ENCODE assay signal across 9 cellular contexts in genomic region chr5:115831163-115831768, GRCh38. TPM values are rescaled to one million over a fixed set of nuclear protein-coding genes. Genes with fewer than 3 reads are reported as not detected.
DNase-seq lines count a peak whose midpoint lies in the region; ATAC-seq and TF ChIP-seq lines count a peak whose summit lies in the region.
"Had no signal": no experiment of that assay in that cellular context is flagged by ENCODE, and none has a peak within 500 bp of the region (broad histone marks: within the 10 kb centered on the region; RNA-seq: fewer than 3 reads in every experiment).

No MANE protein-coding gene starts in this region.

- intact Hi-C loops in CD14-positive monocyte (cut with micrococcal nuclease) = no loop called here

- H3K36me3 Mint-ChIP-seq in CD14-positive monocyte = peaks cover 56 to 68% of the 10 kb centered on the region in 2 donors
- H3K36me3 Mint-ChIP-seq in stimulated activated memory B cell treated with anti-CD40 and anti-IgM and Interleukin-4, amounts not matched to agents 10 μg/mL and 1 μg/mL and 100 μg/mL, for 72 hours = peaks cover 62% of the 10 kb centered on the region

- peak; percentile 77 for ATAC-seq in HG02759 (IDR thresholded peaks at IDR 0.05; ENCODE audit: unreplicated experiment)
- no peak for ATAC-seq in stimulated activated memory B cell treated with anti-CD40 and anti-IgM and Interleukin-4, amounts not matched to agents 10 μg/mL and 1 μg/mL and 100 μg/mL, for 72 hours

- H3K4me1 Mint-ChIP-seq in CD14-positive monocyte = no peaks in the 10 kb centered on the region
- peaks cover 10% of the 10 kb centered on the region for H3K4me1 Mint-ChIP-seq in stimulated activated memory B cell treated with anti-CD40 and anti-IgM and Interleukin-4, amounts not matched to agents 10 μg/mL and 1 μg/mL and 100 μg/mL, for 72 hours

- peaks cover 0 to 4% (median 3%) of the 10 kb centered on the region in 7 donors for H3K9me3 Mint-ChIP-seq in CD14-positive monocyte
- no peaks in the 10 kb centered on the region for H3K9me3 Mint-ChIP-seq in stimulated activated memory B cell treated with anti-CD40 and anti-IgM and Interleukin-4, amounts not matched to agents 10 μg/mL and 1 μg/mL and 100 μg/mL, for 72 hours

- H3K4me3 ChIP-seq in GM12875 (ENCODE audit: low read depth, low read length) = no peak overlapping the region

- no peak overlapping the region for H3K4me3 Mint-ChIP-seq in CD14-positive monocyte
- no peak overlapping the region for H3K4me3 Mint-ChIP-seq in stimulated activated memory B cell treated with anti-CD40 and anti-IgM and Interleukin-4, amounts not matched to agents 10 μg/mL and 1 μg/mL and 100 μg/mL, for 72 hours
- H3K4me3 Mint-ChIP-seq: T-helper 1 cell treated with Interleukin-12 subunit alpha and Interleukin-12 subunit beta and Interleukin-4 antibody, amounts not matched to agents 30 μg/mL and 1 μg/mL, for 36 hours had no signal

- TF ChIP-seq CTCF in CD14-positive monocyte (IDR thresholded peaks at IDR 0.05) (peak; percentile 81), GM12875 (IDR thresholded peaks at IDR 0.05; ENCODE audit: borderline replicate concordance, insufficient read depth, low read depth, low read length) (peak; percentile 58; the same call in 1 of the 2 replicates)

- no peaks in the 10 kb centered on the region for H3K27me3 Mint-ChIP-seq in CD14-positive monocyte (ENCODE audit: low read depth in 3 of 3)
- no peaks in the 10 kb centered on the region for H3K27me3 Mint-ChIP-seq in stimulated activated memory B cell treated with anti-CD40 and anti-IgM and Interleukin-4, amounts not matched to agents 10 μg/mL and 1 μg/mL and 100 μg/mL, for 72 hours

- peak overlapping the region in 1 of 7 donors; percentile 29 for H3K27ac Mint-ChIP-seq in CD14-positive monocyte
- H3K27ac Mint-ChIP-seq in stimulated activated memory B cell treated with anti-CD40 and anti-IgM and Interleukin-4, amounts not matched to agents 10 μg/mL and 1 μg/mL and 100 μg/mL, for 72 hours = no peak overlapping the region
- H3K27ac Mint-ChIP-seq: T-helper 1 cell treated with Interleukin-12 subunit alpha and Interleukin-12 subunit beta and Interleukin-4 antibody, amounts not matched to agents 30 μg/mL and 1 μg/mL, for 36 hours had no signal

- no peak for DNase-seq in CD14-positive monocyte (ENCODE audit: low spot score)
- peak; percentile 10 for DNase-seq in NCI-H774 (lab: John Stamatoyannopoulos, UW)
- peak; percentile 40 for DNase-seq in dedifferentiated amniotic fluid mesenchymal stem cell (ENCODE audit: extremely low spot score)
- DNase-seq in midbrain (lab: John Stamatoyannopoulos, UW) = peak; percentile 53
- no peak for DNase-seq in cortex of kidney (lab: John Stamatoyannopoulos, UW)

RNA-seq across cellular contexts. Expression of gene ATG12, which starts 10.1 kb away (rescaled TPM):
- 100 to 1,000 TPM; 101 to 143 TPM for polyA plus RNA-seq in CD14-positive monocyte

RNA-seq across cellular contexts. Expression of gene AP3S1, which starts 10.5 kb away (rescaled TPM):
- polyA plus RNA-seq in CD14-positive monocyte = 10 to 100 TPM; 84.8 to 86.1 TPM

RNA-seq across cellular contexts. Expression of gene CDO1, which starts 14.8 kb away (rescaled TPM):
- not detected for polyA plus RNA-seq in CD14-positive monocyte

Comparison
In these comparisons a context has a peak if more than half of its experiments do, and no peak if none do; other contexts are left out.
1. DNase-seq: peak in NCI-H774 (single experiment), dedifferentiated amniotic fluid mesenchymal stem cell (single experiment) and midbrain (single experiment); none in CD14-positive monocyte (single experiment) and cortex of kidney (single experiment).